ENCODE assay signal across 8 cellular contexts in genomic region chr2:47072018-47072691, GRCh38.
A peak's percentile ranks its signal among the peaks of the same experiment; 100 is the strongest.
DNase-seq lines count a peak whose midpoint lies in the region; ATAC-seq and TF ChIP-seq lines count a peak whose summit lies in the region.

No MANE protein-coding gene starts in this region.

- H3K27ac ChIP-seq in BLaER1 treated with 17β-estradiol and CSF1 and Interleukin-3, amounts not matched to agents 10 nM and 100 nM, result peak overlapping the region; percentile 70 to 100 (median 96)
- H3K27ac ChIP-seq in KMS-11 (peak overlapping the region; percentile 75), stomach (peak overlapping the region; percentile 60 to 87 (median 85))

- TF ChIP-seq POLR2A in stomach (IDR thresholded peaks at IDR 0.05), result no peak

- H3K9ac ChIP-seq in BLaER1 treated with 17β-estradiol and CSF1 and Interleukin-3, amounts not matched to agents 10 nM and 100 nM, result peak overlapping the region; percentile 48 to 94 (median 82)
- no peak overlapping the region; the same call in 1 of the 2 replicates for H3K9ac ChIP-seq in KMS-11

- peaks cover 3 to 79% (median 61%) of the 10 kb centered on the region in 11 experiments; a peak in 21 of 22 replicates for H3K36me3 ChIP-seq in BLaER1 treated with 17β-estradiol and CSF1 and Interleukin-3, amounts not matched to agents 10 nM and 100 nM
- H3K36me3 ChIP-seq in KMS-11 (ENCODE audit: insufficient read depth), result no peaks in the 10 kb centered on the region; the same call in 1 of the 2 replicates
- peaks cover 0 to 18% (median 12%) of the 10 kb centered on the region in 4 donors for H3K36me3 ChIP-seq in stomach

- H3K27me3 ChIP-seq in BLaER1 treated with 17β-estradiol and CSF1 and Interleukin-3, amounts not matched to agents 10 nM and 100 nM, result no peaks in the 10 kb centered on the region
- H3K27me3 ChIP-seq in KMS-11 (ENCODE audit: insufficient read depth, low read depth) (no peaks in the 10 kb centered on the region), stomach (no peaks in the 10 kb centered on the region)

- no peak for TF ChIP-seq EP300 in stomach (IDR thresholded peaks at IDR 0.05)

- TF ChIP-seq CTCF in KMS-11 (conservative IDR thresholded peaks at IDR 0.05; ENCODE audit: low read depth, low read length) (no peak), astrocyte of the spinal cord (IDR thresholded peaks at IDR 0.05; ENCODE audit: low read depth, low read length) (peak; percentile 22), stomach (IDR thresholded peaks at IDR 0.05) (no peak)

- peaks cover 65 to 100% (median 98%) of the 10 kb centered on the region in 10 experiments for H3K4me1 ChIP-seq in BLaER1 treated with 17β-estradiol and CSF1 and Interleukin-3, amounts not matched to agents 10 nM and 100 nM
- peaks cover 52% of the 10 kb centered on the region for H3K4me1 ChIP-seq in KMS-11 (ENCODE audit: low read depth, poor library complexity, severe bottlenecking)
- peaks cover 51 to 83% (median 73%) of the 10 kb centered on the region in 4 donors for H3K4me1 ChIP-seq in stomach

- H4K20me1 ChIP-seq in BLaER1 treated with 17β-estradiol and CSF1 and Interleukin-3, amounts not matched to agents 10 nM and 100 nM, result peaks cover 0 to 100% (median 0%) of the 10 kb centered on the region in 11 experiments; a peak in 8 of 22 replicates
- H4K20me1 ChIP-seq in KMS-11 (ENCODE audit: insufficient read depth), result no peaks in the 10 kb centered on the region

- peak overlapping the region in 7 of 10 experiments; percentile 21 to 63 (median 47); a peak in 11 of 20 replicates for H3K4me3 ChIP-seq in BLaER1 treated with 17β-estradiol and CSF1 and Interleukin-3, amounts not matched to agents 10 nM and 100 nM
- H3K4me3 ChIP-seq in KMS-11 (IDR thresholded peaks at IDR 0.05; ENCODE audit: insufficient read depth, low read depth, low read length), result peak overlapping the region; percentile 25
- no peak overlapping the region for H3K4me3 ChIP-seq in astrocyte of the spinal cord (ENCODE audit: low read depth, low read length)
- H3K4me3 ChIP-seq in stomach, result no peak overlapping the region

- H3K4me2 ChIP-seq in BLaER1 treated with 17β-estradiol and CSF1 and Interleukin-3, amounts not matched to agents 10 nM and 100 nM, result peak overlapping the region; percentile 86 to 99 (median 95)
- H3K4me2 ChIP-seq in KMS-11, result peak overlapping the region; percentile 62

- peak; percentile 21 for ATAC-seq in left lobe of liver

- H2AFZ ChIP-seq in KMS-11 (ENCODE audit: low read depth), result no peak overlapping the region

- in situ Hi-C loops in astrocyte of the spinal cord (cut with HindIII; ENCODE audit: low sequenced_read_pairs), result no loop called here

- no peaks in the 10 kb centered on the region for H3K9me3 ChIP-seq in BLaER1 treated with 17β-estradiol and CSF1 and Interleukin-3, amounts not matched to agents 10 nM and 100 nM (replicated peaks in 1 of 11)
- no peaks in the 10 kb centered on the region for H3K9me3 ChIP-seq in stomach

- DNase-seq in astrocyte of the spinal cord (ENCODE audit: low read depth, low spot score) (peak; percentile 91), left lobe of liver (ENCODE audit: low spot score) (no peak), stomach (no peak), DMS79 treated with DMSO at 0.1 percent for 48 hours (lab: John Stamatoyannopoulos, UW) (no peak), dedifferentiated amniotic fluid mesenchymal stem cell (ENCODE audit: extremely low spot score) (no peak)
- no peak for DNase-seq in activated CD4-positive, CD25-positive, alpha-beta regulatory T cell treated with anti-CD3 and anti-CD28 coated beads, Interleukin-2, amount 50 U/mL, for 72 hours

- 71 to 85% (median 83%) methylated on average over 20 to 28 of the region's 28 CpGs for WGBS in stomach, 5 donors

- intact Hi-C loops in stomach (cut with DNase I; ENCODE audit: low total_unique reads), result no loop called here

- no peaks in the 10 kb centered on the region for H3K79me2 ChIP-seq in KMS-11 (ENCODE audit: insufficient read depth, low read depth)

Comparison
In these comparisons a context has a peak if more than half of its experiments do, and no peak if none do; other contexts are left out.
1. H3K4me3 ChIP-seq: peak in BLaER1 treated with 17β-estradiol and CSF1 and Interleukin-3, amounts not matched to agents 10 nM and 100 nM (7 of 10) and KMS-11 (single experiment); none in astrocyte of the spinal cord (single experiment) and stomach (0 of 4).
2. Peak in every context shown above with its lines, with median percentiles within 50 percentile points of each other: H3K27ac ChIP-seq.